ENCODE assay signal across 23 cellular contexts in genomic region chr20:45965169-45966002, GRCh38. TPM values are rescaled to one million over a fixed set of nuclear protein-coding genes. Genes with fewer than 3 reads are reported as not detected.
DNase-seq lines count a peak whose midpoint lies in the region; ATAC-seq, FAIRE-seq and TF ChIP-seq lines count a peak whose summit lies in the region.
"Had no signal": no experiment of that assay in that cellular context is flagged by ENCODE, and none has a peak within 500 bp of the region (broad histone marks: within the 10 kb centered on the region; RNA-seq: fewer than 3 reads in every experiment).

No MANE protein-coding gene starts in this region.

- H3K9me3 Mint-ChIP-seq in activated T-helper 17 cell treated with anti-CD3 and anti-CD28 coated beads, Interleukin-2, amount 50 U/mL, for 72 hours: no peaks in the 10 kb centered on the region
- H3K9me3 Mint-ChIP-seq: brain had no signal

- peak overlapping the region; percentile 50 for H3K4me3 Mint-ChIP-seq in activated T-helper 17 cell treated with anti-CD3 and anti-CD28 coated beads, Interleukin-2, amount 50 U/mL, for 72 hours
- H3K4me3 Mint-ChIP-seq: brain had no signal

- no peaks in the 10 kb centered on the region for H3K9me3 ChIP-seq in ovary
- H3K9me3 ChIP-seq: left lung, Peyer's patch, upper lobe of left lung had no signal

- no peak overlapping the region for H3K27ac ChIP-seq in ovary
- H3K27ac ChIP-seq: epithelial cell of prostate, left lung, Peyer's patch, upper lobe of left lung, VCaP had no signal

- peak overlapping the region; percentile 28 for H3K27ac Mint-ChIP-seq in activated T-helper 17 cell treated with anti-CD3 and anti-CD28 coated beads, Interleukin-2, amount 50 U/mL, for 72 hours
- H3K27ac Mint-ChIP-seq: brain had no signal

- H3K36me3 ChIP-seq in ovary: no peaks in the 10 kb centered on the region

- peaks cover 98% of the 10 kb centered on the region for H3K36me3 Mint-ChIP-seq in activated T-helper 17 cell treated with anti-CD3 and anti-CD28 coated beads, Interleukin-2, amount 50 U/mL, for 72 hours (ENCODE audit: low read depth)

- H3K27me3 Mint-ChIP-seq in activated T-helper 17 cell treated with anti-CD3 and anti-CD28 coated beads, Interleukin-2, amount 50 U/mL, for 72 hours: no peaks in the 10 kb centered on the region
- H3K27me3 Mint-ChIP-seq: brain had no signal

- peaks cover 16% of the 10 kb centered on the region for H3K4me1 Mint-ChIP-seq in activated T-helper 17 cell treated with anti-CD3 and anti-CD28 coated beads, Interleukin-2, amount 50 U/mL, for 72 hours

- TF ChIP-seq POLR2A in GM12891 (IDR thresholded peaks at IDR 0.05; ENCODE audit: low read depth, low read length) (no peak), ovary (IDR thresholded peaks at IDR 0.05) (no peak)

- TF ChIP-seq CTCF in ovary (IDR thresholded peaks at IDR 0.05): no peak

- 69 to 83% (median 76%) methylated on average over 18 of the region's 18 CpGs for WGBS in ovary, 3 donors

- no peak for DNase-seq in activated CD4-positive, CD25-positive, alpha-beta regulatory T cell (lab: John Stamatoyannopoulos, UW)
- DNase-seq in GM12891 (ENCODE audit: insufficient read length, low spot score) (no peak), ovary (peak in 3 of 5 donors; percentile 14 to 37 (median 18)), NCI-H2081 (lab: John Stamatoyannopoulos, UW) (no peak), SIG-M5 treated with dmso at 0.1 percent for 504 hours (lab: John Stamatoyannopoulos, UW; ENCODE audit: unreplicated experiment) (no peak)
- DNase-seq: 8988T; activated naive CD4-positive, alpha-beta T cell; C1 segment of cervical spinal cord; DMS53; HCEC 1CT; NCI-H1417 had no signal

- H3K27me3 ChIP-seq in ovary: no peaks in the 10 kb centered on the region
- H3K27me3 ChIP-seq: left lung, Peyer's patch, upper lobe of left lung had no signal

- no peak for FAIRE-seq in GM12891 (lab: Jason Lieb, UNC)
- FAIRE-seq: frontal cortex had no signal

- peaks cover under 1% of the 10 kb centered on the region for H3K4me1 ChIP-seq in ovary (ENCODE audit: insufficient read depth)

- ATAC-seq in activated CD4-positive, CD25-positive, alpha-beta regulatory T cell treated with anti-CD3 and anti-CD28 coated beads, Interleukin-2, amount 50 U/mL, for 24 hours: peak; percentile 40 to 66
- ATAC-seq in activated T-helper 17 cell treated with anti-CD3 and anti-CD28 coated beads, Interleukin-2, amount 50 U/mL, for 72 hours (replicated peaks): peak; percentile 87
- no peak for ATAC-seq in GM21390 (IDR thresholded peaks at IDR 0.05; ENCODE audit: unreplicated experiment)
- ATAC-seq: left lung had no signal

- no peak overlapping the region for H3K4me3 ChIP-seq in ovary
- H3K4me3 ChIP-seq: left lung, Peyer's patch, upper lobe of left lung had no signal

- no peak for TF ChIP-seq EP300 in ovary (IDR thresholded peaks at IDR 0.05)

- intact Hi-C loops in ovary (cut with DNase I): loop anchor here in 1 of 4 donors (10.0 kb wide), 2 partner anchors 71 to 141 kb away; partner anchors contain the start of genes CTSA, NEURL2 and TNNC2

TF ChIP-seq in GM12891, 5 proteins besides CTCF, POLR2A, EP300 and RAD21:
- TF ChIP-seq TAF1 (IDR thresholded peaks at IDR 0.05; ENCODE audit: low read depth, low read length): no peak
- TF ChIP-seq POU2F2 (IDR thresholded peaks at IDR 0.05; ENCODE audit: low read depth, low read length): peak; percentile 77; the same call in 1 of the 2 replicates
TF ChIP-seq in GM12891: peak in this region for 1.

RNA-seq across cellular contexts. Expression of gene ZNF335, which starts 6.6 kb away (rescaled TPM):
- polyA plus RNA-seq in GM12891 (2012; ENCODE audit: low read depth, missing spikeins): 13.5 TPM
- total RNA-seq in activated T-helper 17 cell treated with anti-CD3 and anti-CD28 coated beads, Interleukin-2, amount 50 U/mL, for 72 hours: 10 to 100 TPM; 46.0 to 53.9 TPM
- 10 to 100 TPM; 14.2 to 25.7 (median 20.0) TPM for total RNA-seq in ovary
- 10 to 100 TPM in 1 of 2 donors, 1 to 10 TPM in 1; 3.5 to 15.7 TPM for polyA plus RNA-seq in ovary

RNA-seq across cellular contexts. Expression of gene PCIF1, which starts 30.9 kb away (rescaled TPM):
- polyA plus RNA-seq in GM12891 (2012; ENCODE audit: low read depth, missing spikeins): 21.5 TPM
- total RNA-seq in activated T-helper 17 cell treated with anti-CD3 and anti-CD28 coated beads, Interleukin-2, amount 50 U/mL, for 72 hours: 10 to 100 TPM; 33.1 to 34.3 TPM
- 10 to 100 TPM; 34.5 to 73.7 (median 59.8) TPM for total RNA-seq in ovary
- 10 to 100 TPM; 14.6 to 48.2 TPM for polyA plus RNA-seq in ovary

RNA-seq across cellular contexts. Expression of gene MMP9, which starts 43.3 kb away (rescaled TPM):
- polyA plus RNA-seq in GM12891 (2012; ENCODE audit: low read depth, missing spikeins): 0.72 TPM
- total RNA-seq in activated T-helper 17 cell treated with anti-CD3 and anti-CD28 coated beads, Interleukin-2, amount 50 U/mL, for 72 hours: not detected
- total RNA-seq in ovary: 1 to 10 TPM in 2 of 7 donors, under 1 TPM in 5; 0.10 to 1.7 (median 0.28) TPM
- under 1 TPM; 0.16 to 0.25 TPM for polyA plus RNA-seq in ovary
- total RNA-seq: LHCN-M2, myocyte had no signal

RNA-seq across cellular contexts. Expression of gene PLTP, which starts 53.4 kb away (rescaled TPM):
- polyA plus RNA-seq in GM12891 (2012; ENCODE audit: low read depth, missing spikeins): 11.5 TPM
- 10 to 100 TPM in 1 of 2 donors, 1 to 10 TPM in 1; 6.6 to 12.1 TPM for total RNA-seq in activated T-helper 17 cell treated with anti-CD3 and anti-CD28 coated beads, Interleukin-2, amount 50 U/mL, for 72 hours
- 100 to 1,000 TPM in 4 of 7 donors, 10 to 100 TPM in 3; 83.5 to 266 (median 138) TPM for total RNA-seq in ovary
- polyA plus RNA-seq in ovary: 100 to 1,000 TPM in 1 of 2 donors, 10 to 100 TPM in 1; 85.7 to 188 TPM

Comparison
In these comparisons a context has a peak if more than half of its experiments do, and no peak if none do; other contexts are left out.
1. DNase-seq: peak in ovary (3 of 5); none in activated CD4-positive, CD25-positive, alpha-beta regulatory T cell (0 of 4), GM12891 (single experiment), NCI-H2081 (0 of 2) and SIG-M5 treated with dmso at 0.1 percent for 504 hours (single experiment).